ENCODE assay signal across 7 cellular contexts in genomic region chr19:11196406-11197287, GRCh38. TPM values are rescaled to one million over a fixed set of nuclear protein-coding genes. Genes with fewer than 3 reads are reported as not detected.
DNase-seq lines count a peak whose midpoint lies in the region; ATAC-seq and TF ChIP-seq lines count a peak whose summit lies in the region.

No MANE protein-coding gene starts in this region.

- H3K4me2 ChIP-seq in PC-3 (ENCODE audit: low read length) = peak overlapping the region; percentile 100

- H3K9ac ChIP-seq in PC-3 (ENCODE audit: low read length) = peak overlapping the region; percentile 82

- H3F3A ChIP-seq in PC-3 (ENCODE audit: low read length, unreplicated experiment) = no peaks in the 10 kb centered on the region

- TSS peak; percentile 34 for BruUV-seq in PC-3 (replicated peaks; lab: Mats Ljungman, UMichigan)

- H3K27me3 ChIP-seq in PC-3 (ENCODE audit: low read length) (no peaks in the 10 kb centered on the region), aorta (ENCODE audit: control insufficient read depth in 1 of 2, insufficient read depth in 2 of 2, low read length in 1 of 2) (no peaks in the 10 kb centered on the region)
- H3K27me3 ChIP-seq in effector memory CD4-positive, alpha-beta T cell (replicated peaks; ENCODE audit: control insufficient read depth, insufficient read depth, low read length, poor library complexity, severe bottlenecking) = no peaks in the 10 kb centered on the region

- H4K20me1 ChIP-seq in PC-3 (ENCODE audit: low read length) = no peaks in the 10 kb centered on the region

- peaks cover 19% of the 10 kb centered on the region for H3K79me2 ChIP-seq in PC-3 (ENCODE audit: low read length)

- H3K9me3 ChIP-seq in PC-3 (ENCODE audit: low read length) (no peaks in the 10 kb centered on the region), mesodermal cell (ENCODE audit: control insufficient read depth, low read length) (no peaks in the 10 kb centered on the region), aorta (ENCODE audit: control insufficient read depth, low read length) (no peaks in the 10 kb centered on the region)
- H3K9me3 ChIP-seq in effector memory CD4-positive, alpha-beta T cell (ENCODE audit: control insufficient read depth, low read length) = no peaks in the 10 kb centered on the region

- H3K27ac ChIP-seq in PC-3 (ENCODE audit: low read length) (no peak overlapping the region), mesodermal cell (ENCODE audit: low read depth, low read length, severe bottlenecking) (peak overlapping the region; percentile 41), aorta (ENCODE audit: low read depth in 1 of 2, low read length in 2 of 2) (peak overlapping the region in 1 of 2 donors; percentile 58)
- no peak overlapping the region for H3K27ac ChIP-seq in effector memory CD4-positive, alpha-beta T cell (ENCODE audit: insufficient read depth, low read length, poor library complexity, severe bottlenecking)

- POLR2A ChIA-PET in PC-3 (lab: Charles Lee; ENCODE audit: unreplicated experiment) = interaction anchor here (0.6 kb wide), 1 partner anchor 239 kb away, joined by 5 read pairs; the partner anchor contains the start of gene PRKCSH

- no peak for TF ChIP-seq CTCF in GM12875 (IDR thresholded peaks at IDR 0.05; ENCODE audit: borderline replicate concordance, insufficient read depth, low read depth, low read length)
- TF ChIP-seq CTCF in PC-3 (conservative IDR thresholded peaks at IDR 0.05; ENCODE audit: low read depth, low read length) = no peak

- H3K4me3 ChIP-seq in GM12875 (ENCODE audit: low read depth, low read length) (peak overlapping the region; percentile 79), PC-3 (ENCODE audit: low read length) (peak overlapping the region; percentile 98), mesodermal cell (ENCODE audit: extremely low read depth, insufficient read depth, low read length, poor library complexity, severe bottlenecking) (peak overlapping the region; percentile 89), aorta (ENCODE audit: low read length in 2 of 2) (peak overlapping the region; percentile 82 to 91)
- peak overlapping the region; percentile 41 for H3K4me3 ChIP-seq in effector memory CD4-positive, alpha-beta T cell (ENCODE audit: insufficient read depth, low read depth, low read length, poor library complexity, severe bottlenecking)

- H3K36me3 ChIP-seq in PC-3 (ENCODE audit: low read depth, low read length) (peaks cover 18% of the 10 kb centered on the region), mesodermal cell (ENCODE audit: control insufficient read depth, insufficient read depth, low read length) (peaks cover 45% of the 10 kb centered on the region), aorta (ENCODE audit: control insufficient read depth in 1 of 2, insufficient read depth in 2 of 2, low read length in 1 of 2) (peaks cover 0 to 10% of the 10 kb centered on the region in 2 donors)
- H3K36me3 ChIP-seq in effector memory CD4-positive, alpha-beta T cell (ENCODE audit: control insufficient read depth, insufficient read depth, low read length) = no peaks in the 10 kb centered on the region

- peak overlapping the region; percentile 91 for H2AFZ ChIP-seq in PC-3 (ENCODE audit: low read length)

- intact Hi-C loops in PC-3 (cut with micrococcal nuclease) (loop anchor here (1.0 to 2.0 kb wide), 2 partner anchors 28 to 58 kb away; no protein-coding TSS in a partner anchor), aorta (cut with DNase I) (loop anchor here in 1 of 2 donors (2.0 kb wide), 1 partner anchor 28 kb away; no protein-coding TSS in a partner anchor)

- peaks cover 18% of the 10 kb centered on the region for H3K4me1 ChIP-seq in PC-3 (ENCODE audit: insufficient read depth, low read length)
- peaks cover 12% of the 10 kb centered on the region for H3K4me1 ChIP-seq in effector memory CD4-positive, alpha-beta T cell (ENCODE audit: control insufficient read depth, insufficient read depth, low read length, poor library complexity, severe bottlenecking)
- peaks cover 10% of the 10 kb centered on the region for H3K4me1 ChIP-seq in mesodermal cell (ENCODE audit: control insufficient read depth, insufficient read depth, low read length, poor library complexity, severe bottlenecking)
- H3K4me1 ChIP-seq in aorta (ENCODE audit: control insufficient read depth in 1 of 2, insufficient read depth in 2 of 2, low read length in 2 of 2) = no peaks in the 10 kb centered on the region

- peak; percentile 43 for ATAC-seq in PC-3
- ATAC-seq in aorta (ENCODE audit: low FRiP score) = peak; percentile 48
- ATAC-seq in GM18519 (IDR thresholded peaks at IDR 0.05; ENCODE audit: low FRiP score, unreplicated experiment) = no peak

- DNase-seq in PC-3 (peak; percentile 37), aorta (peak; percentile 72 to 85), occipital lobe (lab: John Stamatoyannopoulos, UW) (no peak)
- no peak for DNase-seq in effector memory CD4-positive, alpha-beta T cell

- 18% methylated on average over 24 to 29 of the region's 47 CpGs for WGBS in mesodermal cell (ENCODE audit: insufficient coverage in 2 of 2), 2 experiments
- WGBS in aorta, 2 donors = 3 to 4% methylated on average over 41 to 47 of the region's 47 CpGs

- CTCF ChIA-PET in PC-3 (lab: Charles Lee) = no interaction called here

- H3K9me2 ChIP-seq in PC-3 (replicated peaks; ENCODE audit: low read length) = no peaks in the 10 kb centered on the region

RNA-seq across cellular contexts. Expression of gene KANK2, which starts 0.7 kb away (rescaled TPM):
- 96.6 and 98.4 TPM in 2 replicates for total RNA-seq in PC-3 (2014; rRNA removed)
- polyA plus RNA-seq in mesodermal cell (2013, experiment 1 of 2) = 50.4 TPM
- polyA plus RNA-seq in mesodermal cell (2013, experiment 2 of 2) = 48.5 TPM
- total RNA-seq in aorta = 100 to 1,000 TPM; 316 to 379 TPM
- 100 to 1,000 TPM; 269 to 282 TPM for polyA plus RNA-seq in aorta
- total RNA-seq in occipital lobe = 10.6 TPM

RNA-seq across cellular contexts. Expression of gene SPC24, which starts 41.1 kb away (rescaled TPM):
- total RNA-seq in PC-3 (2014; rRNA removed) (136 and 142 TPM in 2 replicates), aorta (1 to 10 TPM; 1.1 to 2.9 TPM), occipital lobe (6.4 TPM)
- polyA plus RNA-seq in mesodermal cell (2013, experiment 1 of 2) = 22.4 TPM
- 22.7 TPM for polyA plus RNA-seq in mesodermal cell (2013, experiment 2 of 2)
- polyA plus RNA-seq in aorta = 1 to 10 TPM in 1 of 2 donors, under 1 TPM in 1; 0.43 to 1.0 TPM

RNA-seq across cellular contexts. Expression of gene ANGPTL8, which starts 42.8 kb away (rescaled TPM):
- not detected in 2 replicates for total RNA-seq in PC-3 (2014; rRNA removed)
- not detected for polyA plus RNA-seq in mesodermal cell (2013, experiment 1 of 2)
- polyA plus RNA-seq in mesodermal cell (2013, experiment 2 of 2) = not detected
- not detected for total RNA-seq in aorta
- polyA plus RNA-seq in aorta = 10 to 100 TPM in 1 of 2 donors, not detected in 1; 11.8 TPM
- total RNA-seq in occipital lobe = not detected

Comparison
In these comparisons a context has a peak if more than half of its experiments do, and no peak if none do; other contexts are left out.
1. H3K4me3 ChIP-seq: peak in every context shown above with its lines; median percentile 98 in PC-3; 89 in mesodermal cell; 86 in aorta; 79 in GM12875; 41 in effector memory CD4-positive, alpha-beta T cell.
2. DNase-seq: peak in PC-3 (single experiment) and aorta (2 of 2); none in effector memory CD4-positive, alpha-beta T cell (0 of 3) and occipital lobe (single experiment).
3. RNA of gene SPC24, which starts 41.1 kb away (total RNA-seq): 136 to 142 TPM in PC-3; 6.4 TPM in occipital lobe (single experiment) and 1.1 to 2.9 TPM in aorta; every median in the first group is over 10 times any median in the second.